ENCODE assay signal across 17 cellular contexts in the genomic region with DNA sequence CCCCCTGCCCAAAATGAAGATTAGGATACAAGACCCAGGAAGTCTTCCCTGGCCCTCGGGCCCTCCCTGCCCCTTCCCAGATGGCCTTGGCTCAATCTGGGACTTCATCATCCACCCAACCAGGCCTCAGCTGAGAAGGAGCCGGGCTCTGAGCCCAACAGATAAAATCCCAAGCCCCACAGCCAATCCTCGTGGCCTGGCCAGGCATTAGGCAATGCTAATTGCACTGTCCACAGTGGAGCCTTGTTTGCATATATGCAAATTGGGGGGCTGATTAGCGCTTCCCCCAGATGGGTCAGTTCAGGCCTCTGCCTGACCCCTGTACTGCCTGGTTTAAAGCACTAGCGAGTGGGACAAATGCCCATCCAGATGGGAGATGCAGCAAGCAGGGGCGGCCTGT. TPM values are rescaled to one million over a fixed set of nuclear protein-coding genes. Genes with fewer than 3 reads are reported as not detected.
DNase-seq lines count a peak whose midpoint lies in the region; ATAC-seq, FAIRE-seq and TF ChIP-seq lines count a peak whose summit lies in the region.
"Had no signal": no experiment of that assay in that cellular context is flagged by ENCODE, and none has a peak within 500 bp of the region (broad histone marks: within the 10 kb centered on the region; RNA-seq: fewer than 3 reads in every experiment).

No MANE protein-coding gene starts in this region.

- H2AFZ ChIP-seq in H9 (ENCODE audit: low read length) (no peak overlapping the region), neuronal stem cell (ENCODE audit: low read length) (no peak overlapping the region)

- no peak overlapping the region for H3K56ac ChIP-seq in H9 (ENCODE audit: insufficient read length, low read depth, low read length)

- H2BK12ac ChIP-seq in H9 (ENCODE audit: insufficient read length, low read depth, low read length) (no peak overlapping the region), neuronal stem cell (ENCODE audit: low read length) (no peak overlapping the region)

- H3K9me3 ChIP-seq in H9 (ENCODE audit: control insufficient read depth, low read depth, low read length) (no peaks in the 10 kb centered on the region), neuronal stem cell (replicated peaks in 1 of 2; ENCODE audit: control insufficient read depth in 2 of 2, insufficient read depth in 1 of 2, low read depth in 1 of 2, low read length in 2 of 2) (no peaks in the 10 kb centered on the region)
- H3K9me3 ChIP-seq: A549, BLaER1, Caco-2 had no signal

- no peak overlapping the region for H3K14ac ChIP-seq in H9 (ENCODE audit: insufficient read depth, low read length)
- peak overlapping the region; percentile 57 for H3K14ac ChIP-seq in neuronal stem cell (ENCODE audit: low read length)

- H3K23me2 ChIP-seq in H9 (ENCODE audit: insufficient read length, low read depth, low read length, poor library complexity, severe bottlenecking), result no peaks in the 10 kb centered on the region

- H3K4me2 ChIP-seq in H9 (ENCODE audit: insufficient read depth, insufficient read length, low read length) (no peak overlapping the region), neuronal stem cell (ENCODE audit: insufficient read depth, low read length, poor library complexity, severe bottlenecking) (no peak overlapping the region)
- H3K4me2 ChIP-seq: A549, BLaER1 had no signal

- H3K4ac ChIP-seq in H9 (ENCODE audit: low read depth, low read length) (no peak overlapping the region), neuronal stem cell (ENCODE audit: low read length) (no peak overlapping the region)

- no peaks in the 10 kb centered on the region for H3K36me3 ChIP-seq in neuronal stem cell (replicated peaks in 1 of 2; ENCODE audit: control insufficient read depth in 2 of 2, insufficient read depth in 2 of 2, low read length in 2 of 2)
- H3K36me3 ChIP-seq: BLaER1 had no signal

- TF ChIP-seq CTCF in H9 (conservative IDR thresholded peaks at IDR 0.05), result no peak

- no peak overlapping the region for H2BK20ac ChIP-seq in H9 (ENCODE audit: low read depth, low read length, poor library complexity, severe bottlenecking)

- H3K79me1 ChIP-seq in H9 (ENCODE audit: insufficient read depth, low read depth, low read length, poor library complexity, severe bottlenecking) (no peaks in the 10 kb centered on the region), neuronal stem cell (ENCODE audit: low read depth, low read length) (no peaks in the 10 kb centered on the region)

- H3K4me1 Mint-ChIP-seq in H9, result peaks cover 23 to 41% of the 10 kb centered on the region in 2 experiments
- H3K4me1 Mint-ChIP-seq: CD8-positive, alpha-beta memory T cell had no signal

- H3K4me1 ChIP-seq in H9 (ENCODE audit: insufficient read depth, low read length) (peaks cover 6% of the 10 kb centered on the region; the same call in 1 of the 2 replicates), neuronal stem cell (ENCODE audit: control insufficient read depth in 2 of 2, insufficient read depth in 1 of 2, low read depth in 1 of 2, low read length in 2 of 2) (no peaks in the 10 kb centered on the region)
- H3K4me1 ChIP-seq: Caco-2 had no signal

- no peak overlapping the region for H4K91ac ChIP-seq in H9 (ENCODE audit: insufficient read length, low read depth, low read length)
- H4K91ac ChIP-seq in neuronal stem cell (ENCODE audit: low read depth, low read length, poor library complexity), result no peak overlapping the region

- H3T11ph ChIP-seq in H9 (ENCODE audit: low read length), result no peak overlapping the region

- no peaks in the 10 kb centered on the region for H3K9me3 Mint-ChIP-seq in H9

- ATAC-seq in GM21737 (IDR thresholded peaks at IDR 0.05; ENCODE audit: unreplicated experiment), result no peak
- ATAC-seq: A549, GM12878, HCT116 had no signal

- H3K36me3 Mint-ChIP-seq in H9 (ENCODE audit: insufficient read depth in 1 of 3, low read depth in 3 of 3), result peaks cover 0 to 1% (median 0%) of the 10 kb centered on the region in 3 experiments; a peak in 1 of 7 replicates
- H3K36me3 Mint-ChIP-seq: CD8-positive, alpha-beta memory T cell had no signal

- no peaks in the 10 kb centered on the region for H3K27me3 ChIP-seq in H9 (ENCODE audit: insufficient read depth, low read length)
- H3K27me3 ChIP-seq in neuronal stem cell (ENCODE audit: control insufficient read depth in 3 of 3, insufficient read depth in 3 of 3, low read depth in 1 of 3, low read length in 3 of 3), result no peaks in the 10 kb centered on the region
- H3K27me3 ChIP-seq: BLaER1 had no signal

- FAIRE-seq in HTR-8/SVneo (lab: Jason Lieb, UNC), result no peak
- FAIRE-seq: A549, GM12878, GM18507 had no signal

- DNase-seq in G401 (ENCODE audit: low spot score) (peak; percentile 74), H9 (no peak), cerebellum (ENCODE audit: low spot score) (peak; percentile 70), neuronal stem cell (ENCODE audit: low spot score) (no peak), HTR-8/SVneo (ENCODE audit: insufficient read length, low spot score) (no peak)
- DNase-seq in activated effector memory CD4-positive, alpha-beta T cell treated with Interleukin-2 at 50 U/mL for 16 hours, result no peak
- DNase-seq: Caco-2; CD8-positive, alpha-beta memory T cell had no signal

- no peak overlapping the region for H2BK5ac ChIP-seq in H9 (ENCODE audit: insufficient read length, low read length)
- H2BK5ac ChIP-seq in neuronal stem cell (ENCODE audit: low read length), result no peak overlapping the region

- H3K27ac Mint-ChIP-seq in H9, result peak overlapping the region in 2 of 3 experiments; percentile 11 to 82; a peak in 2 of 7 replicates
- H3K27ac Mint-ChIP-seq: CD8-positive, alpha-beta memory T cell had no signal

- no peaks in the 10 kb centered on the region for H4K20me1 ChIP-seq in H9 (ENCODE audit: control insufficient read depth, insufficient read depth, insufficient read length)
- H4K20me1 ChIP-seq: BLaER1 had no signal

- H3K9ac ChIP-seq in H9 (ENCODE audit: extremely low read depth, insufficient read length, low read length) (no peak overlapping the region), neuronal stem cell (ENCODE audit: low read depth, low read length, poor library complexity) (no peak overlapping the region)
- H3K9ac ChIP-seq: BLaER1 had no signal

- H4K8ac ChIP-seq in H9 (replicated peaks; ENCODE audit: insufficient read length, low read depth, low read length), result no peak overlapping the region
- H4K8ac ChIP-seq in neuronal stem cell (ENCODE audit: low read depth, low read length), result no peak overlapping the region

- WGBS in H9 (ENCODE audit: extremely low coverage, insufficient read length, low lambda C conversion rate), result no CpG with 5 or more reads among the region's 6 CpGs
- no CpG with 5 or more reads among the region's 6 CpGs for WGBS in neuronal stem cell (ENCODE audit: extremely low coverage in 2 of 2, insufficient read length in 2 of 2, insufficient replicate concordance in 1 of 2), 2 donors

- H2BK120ac ChIP-seq in H9 (ENCODE audit: low read depth, low read length, poor library complexity, severe bottlenecking), result no peak overlapping the region
- no peak overlapping the region for H2BK120ac ChIP-seq in neuronal stem cell (ENCODE audit: low read depth, low read length)

- in situ Hi-C loops in G401 (cut with HindIII; ENCODE audit: low sequenced_read_pairs), result no loop called here

- no peak overlapping the region for H3K4me3 ChIP-seq in neuronal stem cell (ENCODE audit: low read length in 2 of 2)
- H3K4me3 ChIP-seq: A549, BLaER1, GM12878 had no signal

- no peak overlapping the region for H3K27ac ChIP-seq in H9 (ENCODE audit: insufficient read length, low read depth, low read length)
- no peak overlapping the region for H3K27ac ChIP-seq in neuronal stem cell (replicated peaks; ENCODE audit: low read length)
- H3K27ac ChIP-seq: A549, BLaER1 had no signal

- H2AK5ac ChIP-seq in H9 (ENCODE audit: insufficient read length, low read length), result no peak overlapping the region
- no peak overlapping the region for H2AK5ac ChIP-seq in neuronal stem cell (ENCODE audit: low read depth, low read length)

- H3K27me3 Mint-ChIP-seq in H9 (ENCODE audit: low read depth), result no peaks in the 10 kb centered on the region

- H3K18ac ChIP-seq in H9 (ENCODE audit: insufficient read length, low read depth, low read length) (no peak overlapping the region), neuronal stem cell (ENCODE audit: low read length) (peak overlapping the region; percentile 17)

- no peak overlapping the region for H3K4me3 Mint-ChIP-seq in H9
- H3K4me3 Mint-ChIP-seq: CD8-positive, alpha-beta memory T cell had no signal

- no peak overlapping the region for H4K5ac ChIP-seq in H9 (ENCODE audit: insufficient read length, low read depth, low read length)

- no peak overlapping the region for H2BK15ac ChIP-seq in H9 (ENCODE audit: low read depth, low read length)
- peak overlapping the region; percentile 26 for H2BK15ac ChIP-seq in neuronal stem cell (ENCODE audit: low read length)

- H3K79me2 ChIP-seq in H9 (ENCODE audit: insufficient read depth, low read length), result no peaks in the 10 kb centered on the region

- H3K23ac ChIP-seq in H9 (ENCODE audit: insufficient read length, low read depth, low read length) (no peak overlapping the region), neuronal stem cell (ENCODE audit: low read depth, low read length, poor library complexity) (no peak overlapping the region)

RNA-seq across cellular contexts. Expression of a gene that starts 34.9 kb away (rescaled TPM):
- total RNA-seq in G401 (2014; rRNA removed; shearing (Covaris generic)), result not detected in 2 replicates
- 5.2 and 6.2 TPM in 2 replicates for total RNA-seq in H9 (2021)
- total RNA-seq in cerebellum, result 17.3 TPM
- polyA plus RNA-seq in neuronal stem cell (2013, experiment 1 of 2), result 5.2 TPM
- 5.5 TPM for polyA plus RNA-seq in neuronal stem cell (2013, experiment 2 of 2)
- total RNA-seq: Caco-2; CD8-positive, alpha-beta memory T cell; Daoy; GM12878; H4 had no signal
- polyA plus RNA-seq: A549; AG04450; CD8-positive, alpha-beta memory T cell had no signal

Comparison
In these comparisons a context has a peak if more than half of its experiments do, and no peak if none do; other contexts are left out.
1. DNase-seq: peak in G401 (single experiment) and cerebellum (single experiment); none in H9 (single experiment), neuronal stem cell (single experiment), activated effector memory CD4-positive, alpha-beta T cell treated with Interleukin-2 at 50 U/mL for 16 hours (single experiment) and HTR-8/SVneo (single experiment).